ENCODE assay signal across 8 cellular contexts in the genomic region with DNA sequence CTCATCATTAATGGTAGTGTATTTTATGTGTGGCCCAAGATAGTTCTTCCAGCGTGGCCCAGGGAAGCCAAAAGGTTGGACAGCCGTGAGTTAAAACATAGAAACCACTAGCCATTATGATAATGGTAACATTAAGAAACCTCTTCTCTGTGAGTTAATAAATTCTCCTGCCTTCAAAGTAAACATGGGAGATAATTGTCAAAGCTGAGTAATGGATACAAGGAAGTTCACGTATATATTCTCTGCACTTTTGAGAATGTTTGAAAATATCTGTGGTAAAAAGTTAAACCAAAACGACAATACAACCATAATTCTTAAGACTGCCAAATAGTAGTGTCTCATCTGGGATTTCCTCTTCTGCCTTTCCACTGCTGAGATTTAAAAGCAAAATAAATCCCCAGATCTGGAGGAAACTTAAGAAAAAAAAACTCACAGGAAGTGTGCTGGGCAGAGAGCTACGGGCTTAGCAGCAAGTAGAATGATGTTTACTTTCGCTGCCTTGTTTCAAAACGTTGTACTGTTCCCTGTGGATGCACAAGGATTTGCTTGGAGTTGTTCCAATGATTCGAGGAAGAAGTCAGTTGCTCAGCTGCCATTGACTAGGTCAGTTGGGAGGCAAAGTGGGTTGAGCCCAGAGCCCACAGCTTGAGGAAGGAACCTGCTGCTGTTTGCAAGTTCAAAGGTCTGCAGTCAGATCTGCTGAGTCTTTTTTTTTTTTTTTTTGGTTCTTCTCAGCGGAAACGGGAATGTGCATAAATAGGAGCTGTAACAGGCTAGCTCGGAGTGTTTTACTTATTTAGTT. TPM values are rescaled to one million over a fixed set of nuclear protein-coding genes. Genes with fewer than 3 reads are reported as not detected.
DNase-seq lines count a peak whose midpoint lies in the region; ATAC-seq, FAIRE-seq and TF ChIP-seq lines count a peak whose summit lies in the region.

No MANE protein-coding gene starts in this region.

- no peaks in the 10 kb centered on the region for H3K27me3 ChIP-seq in skeletal muscle satellite cell (ENCODE audit: control insufficient read depth, insufficient read depth, low read length)

- no peak for ATAC-seq in GM18861 (IDR thresholded peaks at IDR 0.05; ENCODE audit: unreplicated experiment)

- CTCF ChIA-PET in AG04449 (lab: Yijun Ruan, JAX) = interaction anchor here (1.0 to 2.0 kb wide), 5 partner anchors 12 to 90 kb away, joined by 3 to 8 read pairs (median 3); no protein-coding TSS in a partner anchor

- DNase-seq in AG04449 (ENCODE audit: low read depth, low spot score) (no peak), GM12891 (ENCODE audit: insufficient read length, low spot score) (no peak), NCI-H460 (ENCODE audit: extremely low read depth, low read depth) (peak; percentile 64), anterior cingulate cortex (lab: John Stamatoyannopoulos, UW) (peak in 32 of 58 donors; percentile 5 to 85 (median 30)), hippocampal formation (lab: John Stamatoyannopoulos, UW) (peak; percentile 40 to 77)
- DNase-seq in stimulated activated CD4-positive, alpha-beta T cell treated with anti-CD3 and anti-CD28 coated beads, Interleukin-4, amount 100 ng/mL, for 24 hours = no peak

- TF ChIP-seq POLR2A in GM12891 (IDR thresholded peaks at IDR 0.05; ENCODE audit: low read depth, low read length) = no peak

- POLR2A ChIA-PET in AG04449 (lab: Yijun Ruan, JAX) = interaction anchor here (0.6 to 2.5 kb wide), 3 partner anchors 23 to 80 kb away, joined by 3 to 12 read pairs (median 7); no protein-coding TSS in a partner anchor

- H3K9me3 ChIP-seq in skeletal muscle satellite cell (replicated peaks; ENCODE audit: low read length) = no peaks in the 10 kb centered on the region

- FAIRE-seq in GM12891 (lab: Jason Lieb, UNC) = peak; percentile 38

- peak overlapping the region; percentile 91 for H3K4me3 ChIP-seq in AG04449 (ENCODE audit: low read depth, low read length)
- peak overlapping the region; percentile 82 for H3K4me3 ChIP-seq in skeletal muscle satellite cell (ENCODE audit: low read length)

- H3K4me2 ChIP-seq in skeletal muscle satellite cell (ENCODE audit: low read length) = peak overlapping the region; percentile 97

- peaks cover 6% of the 10 kb centered on the region for H3K36me3 ChIP-seq in skeletal muscle satellite cell (ENCODE audit: insufficient read depth, low read length)

- no peak for TF ChIP-seq CTCF in AG04449 (IDR thresholded peaks at IDR 0.05; ENCODE audit: insufficient read depth, low read length, missing control alignments)

- H3K4me1 ChIP-seq in skeletal muscle satellite cell (ENCODE audit: control insufficient read depth, insufficient read depth, low read length) = peaks cover 26% of the 10 kb centered on the region

- H3K9ac ChIP-seq in skeletal muscle satellite cell (ENCODE audit: low read depth, low read length) = peak overlapping the region; percentile 92

TF ChIP-seq in GM12891, 5 proteins besides CTCF, POLR2A, EP300 and RAD21:
- TF ChIP-seq POLR2AphosphoS5 (IDR thresholded peaks at IDR 0.05; ENCODE audit: low read depth, low read length) (no peak), SPI1 (IDR thresholded peaks at IDR 0.05; ENCODE audit: low read depth, low read length) (0 out of 2 replicates have a peak, but pooled peaks have one; percentile 6)

RNA-seq across cellular contexts. Expression of a gene that starts 1.7 kb away (rescaled TPM):
- polyA plus RNA-seq in GM12891 (2012; ENCODE audit: low read depth, missing spikeins) = 16.4 TPM
- 11.3 and 11.4 TPM in 2 replicates for total RNA-seq in NCI-H460 (2014; rRNA removed; shearing (Covaris generic))
- 63.3 and 65.7 TPM in 2 replicates for polyA plus RNA-seq in NCI-H460 (2014; cell fraction: nucleus; rRNA removed)
- 12.7 and 13.4 TPM in 2 replicates for total RNA-seq in skeletal muscle satellite cell (2012; rRNA removed)

RNA-seq across cellular contexts. Expression of a gene that starts 37.4 kb away (rescaled TPM):
- 15.9 TPM for polyA plus RNA-seq in GM12891 (2012; ENCODE audit: low read depth, missing spikeins)
- total RNA-seq in NCI-H460 (2014; rRNA removed; shearing (Covaris generic)) = 22.3 and 25.9 TPM in 2 replicates
- polyA plus RNA-seq in NCI-H460 (2014; cell fraction: nucleus; rRNA removed) = 39.6 and 44.8 TPM in 2 replicates
- total RNA-seq in skeletal muscle satellite cell (2012; rRNA removed) = 19.3 and 22.5 TPM in 2 replicates

RNA-seq across cellular contexts. Expression of a gene that starts 37.7 kb away (rescaled TPM):
- polyA plus RNA-seq in GM12891 (2012; ENCODE audit: low read depth, missing spikeins) = 48.2 TPM
- total RNA-seq in NCI-H460 (2014; rRNA removed; shearing (Covaris generic)) = 54.5 and 61.9 TPM in 2 replicates
- 72.3 and 125 TPM in 2 replicates for polyA plus RNA-seq in NCI-H460 (2014; cell fraction: nucleus; rRNA removed)
- total RNA-seq in skeletal muscle satellite cell (2012; rRNA removed) = 40.2 and 49.2 TPM in 2 replicates

Comparison
In these comparisons a context has a peak if more than half of its experiments do, and no peak if none do; other contexts are left out.
1. DNase-seq: peak in NCI-H460 (single experiment), anterior cingulate cortex (32 of 58) and hippocampal formation (2 of 2); none in AG04449 (single experiment), GM12891 (single experiment) and stimulated activated CD4-positive, alpha-beta T cell treated with anti-CD3 and anti-CD28 coated beads, Interleukin-4, amount 100 ng/mL, for 24 hours (single experiment).